Comparison of ENCODE assay signal across 1 cellular context in the genomic region with DNA sequence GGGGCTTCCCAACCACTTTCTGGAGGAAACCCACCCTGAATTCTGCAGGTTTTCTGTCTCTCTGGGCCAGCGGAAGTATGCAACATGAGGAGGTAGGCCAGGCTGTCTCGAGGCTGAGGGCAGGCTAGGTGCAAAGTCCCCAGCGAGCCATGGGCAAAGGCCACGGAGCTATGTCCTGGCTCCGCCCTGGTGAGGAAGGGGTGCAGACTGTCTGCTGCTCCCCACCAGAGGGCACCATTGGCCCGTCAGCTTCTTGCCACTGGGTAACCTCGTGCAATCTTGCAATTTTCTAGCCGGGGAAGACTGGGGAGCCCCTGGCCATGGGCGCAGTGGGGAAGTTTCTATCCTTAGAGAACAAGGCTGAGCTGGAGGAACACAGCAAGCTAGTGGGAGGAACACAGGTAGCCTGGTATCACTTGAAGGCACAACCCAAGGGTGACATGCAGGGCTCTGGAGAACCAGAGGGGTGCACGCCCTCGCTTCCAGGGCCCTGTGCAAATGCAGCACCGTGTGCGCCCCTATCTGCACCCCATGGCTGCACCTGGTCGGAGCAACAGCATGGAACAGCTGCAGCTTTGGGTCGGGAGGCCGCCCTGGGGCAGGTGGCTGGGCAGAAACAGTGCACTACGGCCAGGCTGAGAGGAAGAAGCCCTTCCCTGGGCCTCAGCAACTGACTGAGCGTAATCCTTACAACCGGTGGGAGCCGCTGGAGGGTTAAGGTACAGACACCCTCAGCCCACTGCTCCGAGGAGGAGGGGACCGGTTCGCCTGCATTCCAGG.
TF ChIP-seq lines count a peak whose summit lies in the region.

No MANE protein-coding gene starts in this region.

TF ChIP-seq in K562, 482 proteins besides CTCF, POLR2A, EP300 and RAD21 (continues in another document):
- TF ChIP-seq SUPT5H (IDR thresholded peaks at IDR 0.05) (no peak), ZFX (CRISPR knock-in tag; IDR thresholded peaks at IDR 0.05) (0 out of 2 replicates have a peak, but pooled peaks have one; percentile 7), MBD2 (IDR thresholded peaks at IDR 0.05; ENCODE audit: borderline replicate concordance, low read depth) (no peak), POU5F1 (IDR thresholded peaks at IDR 0.05; ENCODE audit: borderline replicate concordance, low read depth, low read length, partially characterized antibody) (no peak), ZNF584 (CRISPR knock-in tag; IDR thresholded peaks at IDR 0.05; ENCODE audit: low read depth) (no peak), TCFL5 (CRISPR knock-in tag; conservative IDR thresholded peaks at IDR 0.05) (no peak), HDAC6 (IDR thresholded peaks at IDR 0.05; ENCODE audit: low read depth, low read length) (no peak), THRAP3 (IDR thresholded peaks at IDR 0.05; ENCODE audit: borderline replicate concordance) (no peak), ZNF3 (CRISPR knock-in tag; IDR thresholded peaks at IDR 0.05) (no peak), DPF2 (IDR thresholded peaks at IDR 0.05) (no peak), EP400 (IDR thresholded peaks at IDR 0.05) (peak; percentile 52; the same call in 1 of the 2 replicates), MAZ (CRISPR knock-in tag; conservative IDR thresholded peaks at IDR 0.05 in 1 of 2, IDR thresholded peaks at IDR 0.05 in 1 of 2) (peak; percentile 50 to 69), ZNF586 (CRISPR knock-in tag; conservative IDR thresholded peaks at IDR 0.05) (0 out of 2 replicates have a peak, but pooled peaks have one; percentile 20), TEAD1 (CRISPR knock-in tag; IDR thresholded peaks at IDR 0.05) (no peak; a peak in 1 of 4 replicates), NFE2 (IDR thresholded peaks at IDR 0.05; ENCODE audit: low read depth) (no peak), GABPB1 (CRISPR knock-in tag; IDR thresholded peaks at IDR 0.05) (0 out of 2 replicates have a peak, but pooled peaks have one; percentile 37), ZNF561 (CRISPR knock-in tag; conservative IDR thresholded peaks at IDR 0.05) (no peak), HEY1 (CRISPR knock-in tag; IDR thresholded peaks at IDR 0.05; ENCODE audit: borderline replicate concordance) (no peak), ZNF644 (tag; IDR thresholded peaks at IDR 0.05; ENCODE audit: low read depth) (no peak), MAFF (IDR thresholded peaks at IDR 0.05; ENCODE audit: low read length) (0 out of 2 replicates have a peak, but pooled peaks have one; percentile 12), PTBP1 (IDR thresholded peaks at IDR 0.05; ENCODE audit: low read depth, low read length) (no peak), MYNN (IDR thresholded peaks at IDR 0.05) (peak; percentile 70; the same call in 1 of the 2 replicates), MYNN (CRISPR knock-in tag; IDR thresholded peaks at IDR 0.05) (no peak), NEUROD1 (IDR thresholded peaks at IDR 0.05; ENCODE audit: borderline replicate concordance, low read depth, low read length, partially characterized antibody) (peak; percentile 43), RCOR1 (IDR thresholded peaks at IDR 0.05; ENCODE audit: borderline replicate concordance in 1 of 2, low read depth in 2 of 2, low read length in 2 of 2) (peak in 1 of 2 experiments; percentile 51; a peak in 1 of 4 replicates), FOXA1 (IDR thresholded peaks at IDR 0.05; ENCODE audit: borderline replicate concordance) (no peak), SRSF1 (IDR thresholded peaks at IDR 0.05; ENCODE audit: low read depth, low read length) (no peak), ATF1 (CRISPR knock-in tag; IDR thresholded peaks at IDR 0.05) (no peak), ATF1 (tag; IDR thresholded peaks at IDR 0.05) (0 out of 2 replicates have a peak, but pooled peaks have one; percentile 16), BRCA1 (IDR thresholded peaks at IDR 0.05) (no peak), BRCA1 (CRISPR knock-in tag; IDR thresholded peaks at IDR 0.05) (no peak)
- TF ChIP-seq, protein P1, sequence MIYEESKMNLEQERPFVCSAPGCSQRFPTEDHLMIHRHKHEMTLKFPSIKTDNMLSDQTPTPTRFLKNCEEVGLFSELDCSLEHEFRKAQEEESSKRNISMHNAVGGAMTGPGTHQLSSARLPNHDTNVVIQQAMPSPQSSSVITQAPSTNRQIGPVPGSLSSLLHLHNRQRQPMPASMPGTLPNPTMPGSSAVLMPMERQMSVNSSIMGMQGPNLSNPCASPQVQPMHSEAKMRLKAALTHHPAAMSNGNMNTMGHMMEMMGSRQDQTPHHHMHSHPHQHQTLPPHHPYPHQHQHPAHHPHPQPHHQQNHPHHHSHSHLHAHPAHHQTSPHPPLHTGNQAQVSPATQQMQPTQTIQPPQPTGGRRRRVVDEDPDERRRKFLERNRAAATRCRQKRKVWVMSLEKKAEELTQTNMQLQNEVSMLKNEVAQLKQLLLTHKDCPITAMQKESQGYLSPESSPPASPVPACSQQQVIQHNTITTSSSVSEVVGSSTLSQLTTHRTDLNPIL (CRISPR knock-in tag; IDR thresholded peaks at IDR 0.05), result no peak
- TF ChIP-seq, protein P2, sequence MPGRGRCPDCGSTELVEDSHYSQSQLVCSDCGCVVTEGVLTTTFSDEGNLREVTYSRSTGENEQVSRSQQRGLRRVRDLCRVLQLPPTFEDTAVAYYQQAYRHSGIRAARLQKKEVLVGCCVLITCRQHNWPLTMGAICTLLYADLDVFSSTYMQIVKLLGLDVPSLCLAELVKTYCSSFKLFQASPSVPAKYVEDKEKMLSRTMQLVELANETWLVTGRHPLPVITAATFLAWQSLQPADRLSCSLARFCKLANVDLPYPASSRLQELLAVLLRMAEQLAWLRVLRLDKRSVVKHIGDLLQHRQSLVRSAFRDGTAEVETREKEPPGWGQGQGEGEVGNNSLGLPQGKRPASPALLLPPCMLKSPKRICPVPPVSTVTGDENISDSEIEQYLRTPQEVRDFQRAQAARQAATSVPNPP (IDR thresholded peaks at IDR 0.05; ENCODE audit: borderline replicate concordance, insufficient read depth, insufficient read length), result no peak
- TF ChIP-seq, protein P3, sequence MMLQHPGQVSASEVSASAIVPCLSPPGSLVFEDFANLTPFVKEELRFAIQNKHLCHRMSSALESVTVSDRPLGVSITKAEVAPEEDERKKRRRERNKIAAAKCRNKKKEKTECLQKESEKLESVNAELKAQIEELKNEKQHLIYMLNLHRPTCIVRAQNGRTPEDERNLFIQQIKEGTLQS (IDR thresholded peaks at IDR 0.05), result no peak
- TF ChIP-seq, protein P3 (CRISPR knock-in tag; conservative IDR thresholded peaks at IDR 0.05), result no peak
- TF ChIP-seq, protein P4, sequence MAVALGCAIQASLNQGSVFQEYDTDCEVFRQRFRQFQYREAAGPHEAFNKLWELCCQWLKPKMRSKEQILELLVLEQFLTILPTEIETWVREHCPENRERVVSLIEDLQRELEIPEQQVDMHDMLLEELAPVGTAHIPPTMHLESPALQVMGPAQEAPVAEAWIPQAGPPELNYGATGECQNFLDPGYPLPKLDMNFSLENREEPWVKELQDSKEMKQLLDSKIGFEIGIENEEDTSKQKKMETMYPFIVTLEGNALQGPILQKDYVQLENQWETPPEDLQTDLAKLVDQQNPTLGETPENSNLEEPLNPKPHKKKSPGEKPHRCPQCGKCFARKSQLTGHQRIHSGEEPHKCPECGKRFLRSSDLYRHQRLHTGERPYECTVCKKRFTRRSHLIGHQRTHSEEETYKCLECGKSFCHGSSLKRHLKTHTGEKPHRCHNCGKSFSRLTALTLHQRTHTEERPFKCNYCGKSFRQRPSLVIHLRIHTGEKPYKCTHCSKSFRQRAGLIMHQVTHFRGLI (CRISPR knock-in tag; IDR thresholded peaks at IDR 0.05), result 0 out of 2 replicates have a peak, but pooled peaks have one; percentile 5
- TF ChIP-seq, protein P5, sequence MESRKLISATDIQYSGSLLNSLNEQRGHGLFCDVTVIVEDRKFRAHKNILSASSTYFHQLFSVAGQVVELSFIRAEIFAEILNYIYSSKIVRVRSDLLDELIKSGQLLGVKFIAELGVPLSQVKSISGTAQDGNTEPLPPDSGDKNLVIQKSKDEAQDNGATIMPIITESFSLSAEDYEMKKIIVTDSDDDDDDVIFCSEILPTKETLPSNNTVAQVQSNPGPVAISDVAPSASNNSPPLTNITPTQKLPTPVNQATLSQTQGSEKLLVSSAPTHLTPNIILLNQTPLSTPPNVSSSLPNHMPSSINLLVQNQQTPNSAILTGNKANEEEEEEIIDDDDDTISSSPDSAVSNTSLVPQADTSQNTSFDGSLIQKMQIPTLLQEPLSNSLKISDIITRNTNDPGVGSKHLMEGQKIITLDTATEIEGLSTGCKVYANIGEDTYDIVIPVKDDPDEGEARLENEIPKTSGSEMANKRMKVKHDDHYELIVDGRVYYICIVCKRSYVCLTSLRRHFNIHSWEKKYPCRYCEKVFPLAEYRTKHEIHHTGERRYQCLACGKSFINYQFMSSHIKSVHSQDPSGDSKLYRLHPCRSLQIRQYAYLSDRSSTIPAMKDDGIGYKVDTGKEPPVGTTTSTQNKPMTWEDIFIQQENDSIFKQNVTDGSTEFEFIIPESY (CRISPR knock-in tag; IDR thresholded peaks at IDR 0.05), result peak; percentile 27; the same call in 1 of the 2 replicates
- TF ChIP-seq, protein P6, sequence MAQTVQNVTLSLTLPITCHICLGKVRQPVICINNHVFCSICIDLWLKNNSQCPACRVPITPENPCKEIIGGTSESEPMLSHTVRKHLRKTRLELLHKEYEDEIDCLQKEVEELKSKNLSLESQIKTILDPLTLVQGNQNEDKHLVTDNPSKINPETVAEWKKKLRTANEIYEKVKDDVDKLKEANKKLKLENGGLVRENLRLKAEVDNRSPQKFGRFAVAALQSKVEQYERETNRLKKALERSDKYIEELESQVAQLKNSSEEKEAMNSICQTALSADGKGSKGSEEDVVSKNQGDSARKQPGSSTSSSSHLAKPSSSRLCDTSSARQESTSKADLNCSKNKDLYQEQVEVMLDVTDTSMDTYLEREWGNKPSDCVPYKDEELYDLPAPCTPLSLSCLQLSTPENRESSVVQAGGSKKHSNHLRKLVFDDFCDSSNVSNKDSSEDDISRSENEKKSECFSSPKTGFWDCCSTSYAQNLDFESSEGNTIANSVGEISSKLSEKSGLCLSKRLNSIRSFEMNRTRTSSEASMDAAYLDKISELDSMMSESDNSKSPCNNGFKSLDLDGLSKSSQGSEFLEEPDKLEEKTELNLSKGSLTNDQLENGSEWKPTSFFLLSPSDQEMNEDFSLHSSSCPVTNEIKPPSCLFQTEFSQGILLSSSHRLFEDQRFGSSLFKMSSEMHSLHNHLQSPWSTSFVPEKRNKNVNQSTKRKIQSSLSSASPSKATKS (CRISPR knock-in tag; IDR thresholded peaks at IDR 0.05), result no peak
- TF ChIP-seq, protein P7, sequence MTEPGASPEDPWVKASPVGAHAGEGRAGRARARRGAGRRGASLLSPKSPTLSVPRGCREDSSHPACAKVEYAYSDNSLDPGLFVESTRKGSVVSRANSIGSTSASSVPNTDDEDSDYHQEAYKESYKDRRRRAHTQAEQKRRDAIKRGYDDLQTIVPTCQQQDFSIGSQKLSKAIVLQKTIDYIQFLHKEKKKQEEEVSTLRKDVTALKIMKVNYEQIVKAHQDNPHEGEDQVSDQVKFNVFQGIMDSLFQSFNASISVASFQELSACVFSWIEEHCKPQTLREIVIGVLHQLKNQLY (CRISPR knock-in tag; conservative IDR thresholded peaks at IDR 0.05), result no peak
- TF ChIP-seq, protein P8, sequence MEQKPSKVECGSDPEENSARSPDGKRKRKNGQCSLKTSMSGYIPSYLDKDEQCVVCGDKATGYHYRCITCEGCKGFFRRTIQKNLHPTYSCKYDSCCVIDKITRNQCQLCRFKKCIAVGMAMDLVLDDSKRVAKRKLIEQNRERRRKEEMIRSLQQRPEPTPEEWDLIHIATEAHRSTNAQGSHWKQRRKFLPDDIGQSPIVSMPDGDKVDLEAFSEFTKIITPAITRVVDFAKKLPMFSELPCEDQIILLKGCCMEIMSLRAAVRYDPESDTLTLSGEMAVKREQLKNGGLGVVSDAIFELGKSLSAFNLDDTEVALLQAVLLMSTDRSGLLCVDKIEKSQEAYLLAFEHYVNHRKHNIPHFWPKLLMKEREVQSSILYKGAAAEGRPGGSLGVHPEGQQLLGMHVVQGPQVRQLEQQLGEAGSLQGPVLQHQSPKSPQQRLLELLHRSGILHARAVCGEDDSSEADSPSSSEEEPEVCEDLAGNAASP (IDR thresholded peaks at IDR 0.05), result no peak
- TF ChIP-seq, protein P9, sequence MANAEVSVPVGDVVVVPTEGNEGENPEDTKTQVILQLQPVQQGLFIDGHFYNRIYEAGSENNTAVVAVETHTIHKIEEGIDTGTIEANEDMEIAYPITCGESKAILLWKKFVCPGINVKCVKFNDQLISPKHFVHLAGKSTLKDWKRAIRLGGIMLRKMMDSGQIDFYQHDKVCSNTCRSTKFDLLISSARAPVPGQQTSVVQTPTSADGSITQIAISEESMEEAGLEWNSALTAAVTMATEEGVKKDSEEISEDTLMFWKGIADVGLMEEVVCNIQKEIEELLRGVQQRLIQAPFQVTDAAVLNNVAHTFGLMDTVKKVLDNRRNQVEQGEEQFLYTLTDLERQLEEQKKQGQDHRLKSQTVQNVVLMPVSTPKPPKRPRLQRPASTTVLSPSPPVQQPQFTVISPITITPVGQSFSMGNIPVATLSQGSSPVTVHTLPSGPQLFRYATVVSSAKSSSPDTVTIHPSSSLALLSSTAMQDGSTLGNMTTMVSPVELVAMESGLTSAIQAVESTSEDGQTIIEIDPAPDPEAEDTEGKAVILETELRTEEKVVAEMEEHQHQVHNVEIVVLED (CRISPR knock-in tag; IDR thresholded peaks at IDR 0.05), result no peak
- TF ChIP-seq, protein P10, sequence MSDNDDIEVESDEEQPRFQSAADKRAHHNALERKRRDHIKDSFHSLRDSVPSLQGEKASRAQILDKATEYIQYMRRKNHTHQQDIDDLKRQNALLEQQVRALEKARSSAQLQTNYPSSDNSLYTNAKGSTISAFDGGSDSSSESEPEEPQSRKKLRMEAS (CRISPR knock-in tag; IDR thresholded peaks at IDR 0.05), result peak; percentile 78
- TF ChIP-seq, protein P11, sequence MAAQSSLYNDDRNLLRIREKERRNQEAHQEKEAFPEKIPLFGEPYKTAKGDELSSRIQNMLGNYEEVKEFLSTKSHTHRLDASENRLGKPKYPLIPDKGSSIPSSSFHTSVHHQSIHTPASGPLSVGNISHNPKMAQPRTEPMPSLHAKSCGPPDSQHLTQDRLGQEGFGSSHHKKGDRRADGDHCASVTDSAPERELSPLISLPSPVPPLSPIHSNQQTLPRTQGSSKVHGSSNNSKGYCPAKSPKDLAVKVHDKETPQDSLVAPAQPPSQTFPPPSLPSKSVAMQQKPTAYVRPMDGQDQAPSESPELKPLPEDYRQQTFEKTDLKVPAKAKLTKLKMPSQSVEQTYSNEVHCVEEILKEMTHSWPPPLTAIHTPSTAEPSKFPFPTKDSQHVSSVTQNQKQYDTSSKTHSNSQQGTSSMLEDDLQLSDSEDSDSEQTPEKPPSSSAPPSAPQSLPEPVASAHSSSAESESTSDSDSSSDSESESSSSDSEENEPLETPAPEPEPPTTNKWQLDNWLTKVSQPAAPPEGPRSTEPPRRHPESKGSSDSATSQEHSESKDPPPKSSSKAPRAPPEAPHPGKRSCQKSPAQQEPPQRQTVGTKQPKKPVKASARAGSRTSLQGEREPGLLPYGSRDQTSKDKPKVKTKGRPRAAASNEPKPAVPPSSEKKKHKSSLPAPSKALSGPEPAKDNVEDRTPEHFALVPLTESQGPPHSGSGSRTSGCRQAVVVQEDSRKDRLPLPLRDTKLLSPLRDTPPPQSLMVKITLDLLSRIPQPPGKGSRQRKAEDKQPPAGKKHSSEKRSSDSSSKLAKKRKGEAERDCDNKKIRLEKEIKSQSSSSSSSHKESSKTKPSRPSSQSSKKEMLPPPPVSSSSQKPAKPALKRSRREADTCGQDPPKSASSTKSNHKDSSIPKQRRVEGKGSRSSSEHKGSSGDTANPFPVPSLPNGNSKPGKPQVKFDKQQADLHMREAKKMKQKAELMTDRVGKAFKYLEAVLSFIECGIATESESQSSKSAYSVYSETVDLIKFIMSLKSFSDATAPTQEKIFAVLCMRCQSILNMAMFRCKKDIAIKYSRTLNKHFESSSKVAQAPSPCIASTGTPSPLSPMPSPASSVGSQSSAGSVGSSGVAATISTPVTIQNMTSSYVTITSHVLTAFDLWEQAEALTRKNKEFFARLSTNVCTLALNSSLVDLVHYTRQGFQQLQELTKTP (IDR thresholded peaks at IDR 0.05; ENCODE audit: low read depth in 1 of 2, partially characterized antibody in 2 of 2), result no peak
